In the genomic region with DNA sequence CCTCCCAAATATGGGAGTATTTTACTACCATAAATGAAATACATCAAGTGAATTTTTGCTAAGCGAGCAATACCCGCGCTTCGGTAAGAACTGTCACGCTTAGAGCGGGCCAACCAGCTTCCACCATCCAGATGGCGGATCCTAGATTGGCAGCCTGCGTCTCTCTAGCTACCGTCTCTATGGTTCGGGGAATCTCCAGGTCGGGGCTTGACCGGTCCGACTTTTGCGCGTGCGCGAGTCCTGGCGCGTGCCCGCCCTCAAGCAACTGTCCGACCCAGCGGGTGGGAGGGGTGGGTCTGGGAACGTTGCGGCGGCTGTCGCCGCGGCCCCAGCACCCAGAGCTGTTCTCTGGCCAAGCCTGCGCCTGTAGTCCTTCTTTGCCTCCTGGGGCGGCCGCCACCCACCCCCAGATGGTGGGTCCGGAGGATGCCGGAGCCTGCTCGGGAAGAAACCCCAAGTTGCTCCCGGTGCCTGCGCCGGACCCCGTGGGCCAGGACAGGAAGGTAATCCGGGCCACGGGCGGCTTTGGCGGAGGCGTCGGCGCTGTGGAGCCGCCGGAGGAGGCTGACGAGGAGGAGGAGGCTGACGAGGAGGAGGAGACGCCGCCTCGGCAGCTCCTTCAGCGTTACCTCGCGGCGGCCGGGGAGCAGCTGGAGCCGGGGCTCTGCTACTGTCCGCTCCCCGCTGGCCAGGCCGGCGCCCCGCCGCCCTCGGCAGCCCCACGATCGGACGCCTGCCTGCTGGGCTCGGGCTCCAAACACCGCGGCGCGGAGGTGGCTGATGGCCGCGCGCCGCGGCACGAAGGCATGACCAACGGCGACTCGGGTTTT, we compare ENCODE assay signal across 1 cellular context.
TF ChIP-seq lines count a peak whose summit lies in the region.

A gene (plus strand): TSS at position 338 of the 830 bp plus-strand sequence. CDS start 73 bp downstream, at position 411.

TF ChIP-seq in HepG2, 621 proteins besides CTCF, POLR2A, EP300 and RAD21 (continued from another document and continues in another):
- TF ChIP-seq, protein P1, sequence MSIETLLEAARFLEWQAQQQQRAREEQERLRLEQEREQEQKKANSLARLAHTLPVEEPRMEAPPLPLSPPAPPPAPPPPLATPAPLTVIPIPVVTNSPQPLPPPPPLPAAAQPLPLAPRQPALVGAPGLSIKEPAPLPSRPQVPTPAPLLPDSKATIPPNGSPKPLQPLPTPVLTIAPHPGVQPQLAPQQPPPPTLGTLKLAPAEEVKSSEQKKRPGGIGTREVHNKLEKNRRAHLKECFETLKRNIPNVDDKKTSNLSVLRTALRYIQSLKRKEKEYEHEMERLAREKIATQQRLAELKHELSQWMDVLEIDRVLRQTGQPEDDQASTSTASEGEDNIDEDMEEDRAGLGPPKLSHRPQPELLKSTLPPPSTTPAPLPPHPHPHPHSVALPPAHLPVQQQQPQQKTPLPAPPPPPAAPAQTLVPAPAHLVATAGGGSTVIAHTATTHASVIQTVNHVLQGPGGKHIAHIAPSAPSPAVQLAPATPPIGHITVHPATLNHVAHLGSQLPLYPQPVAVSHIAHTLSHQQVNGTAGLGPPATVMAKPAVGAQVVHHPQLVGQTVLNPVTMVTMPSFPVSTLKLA (IDR thresholded peaks at IDR 0.05): 0 out of 2 replicates have a peak, but pooled peaks have one; percentile 2
- TF ChIP-seq SRF (IDR thresholded peaks at IDR 0.05; ENCODE audit: low read depth, low read length) (no peak), RXRB (CRISPR knock-in tag; IDR thresholded peaks at IDR 0.05; ENCODE audit: borderline replicate concordance) (peak; percentile 23; the same call in 1 of the 2 replicates), ZMAT3 (CRISPR knock-in tag; conservative IDR thresholded peaks at IDR 0.05) (no peak; the same call in none of the 2 replicates), ZNF30 (CRISPR knock-in tag; IDR thresholded peaks at IDR 0.05) (no peak), ETV6 (CRISPR knock-in tag; conservative IDR thresholded peaks at IDR 0.05) (no peak), MTA3 (CRISPR knock-in tag; IDR thresholded peaks at IDR 0.05) (no peak), MIXL1 (CRISPR knock-in tag; IDR thresholded peaks at IDR 0.05) (peak; percentile 50), ZNF274 (CRISPR knock-in tag; IDR thresholded peaks at IDR 0.05) (no peak; the same call in 1 of the 2 replicates), ZNF207 (IDR thresholded peaks at IDR 0.05; ENCODE audit: borderline replicate concordance) (no peak), ZNF564 (CRISPR knock-in tag; IDR thresholded peaks at IDR 0.05) (no peak; the same call in 1 of the 2 replicates), HMG20B (CRISPR knock-in tag; conservative IDR thresholded peaks at IDR 0.05) (0 out of 2 replicates have a peak, but pooled peaks have one; percentile 28), ZBTB42 (CRISPR knock-in tag; IDR thresholded peaks at IDR 0.05) (peak; percentile 78; the same call in 1 of the 2 replicates), HNRNPLL (IDR thresholded peaks at IDR 0.05; ENCODE audit: low read depth, low read length, poor library complexity, severe bottlenecking) (peak; percentile 89), ZNF761 (CRISPR knock-in tag; conservative IDR thresholded peaks at IDR 0.05) (no peak; the same call in 1 of the 2 replicates), GTF3A (CRISPR knock-in tag; conservative IDR thresholded peaks at IDR 0.05) (no peak), PRMT3 (CRISPR knock-in tag; IDR thresholded peaks at IDR 0.05; ENCODE audit: borderline replicate concordance, low read depth) (no peak), SALL1 (CRISPR knock-in tag; IDR thresholded peaks at IDR 0.05) (peak; percentile 49; the same call in 1 of the 2 replicates), SKI (IDR thresholded peaks at IDR 0.05; ENCODE audit: partially characterized antibody) (no peak), ATF7-NPFF (CRISPR knock-in tag; IDR thresholded peaks at IDR 0.05; ENCODE audit: low read depth) (peak; percentile 39; the same call in 1 of the 2 replicates), ZNF143 (CRISPR knock-in tag; IDR thresholded peaks at IDR 0.05) (no peak), KLF9 (CRISPR knock-in tag; IDR thresholded peaks at IDR 0.05; ENCODE audit: low read depth) (peak; percentile 31; the same call in 1 of the 2 replicates), ARHGAP35 (CRISPR knock-in tag; IDR thresholded peaks at IDR 0.05; ENCODE audit: borderline replicate concordance) (no peak), PCBP1 (IDR thresholded peaks at IDR 0.05; ENCODE audit: borderline replicate concordance, low read depth, low read length) (peak; percentile 36; the same call in 1 of the 2 replicates), FIP1L1 (IDR thresholded peaks at IDR 0.05; ENCODE audit: borderline replicate concordance, insufficient read depth, low read depth, low read length) (no peak), PLRG1 (conservative IDR thresholded peaks at IDR 0.05) (no peak), HDAC2 (CRISPR knock-in tag; IDR thresholded peaks at IDR 0.05) (peak; percentile 19; the same call in 1 of the 2 replicates), FOSL1 (CRISPR knock-in tag; IDR thresholded peaks at IDR 0.05; ENCODE audit: borderline replicate concordance) (no peak), PITX1 (CRISPR knock-in tag; IDR thresholded peaks at IDR 0.05) (peak; percentile 66; the same call in 1 of the 2 replicates), ZNF780A (CRISPR knock-in tag; IDR thresholded peaks at IDR 0.05) (no peak), KLF13 (CRISPR knock-in tag; IDR thresholded peaks at IDR 0.05) (no peak), FOXJ3 (CRISPR knock-in tag; IDR thresholded peaks at IDR 0.05; ENCODE audit: borderline replicate concordance) (peak; percentile 31; the same call in 1 of the 2 replicates), ONECUT2 (CRISPR knock-in tag; IDR thresholded peaks at IDR 0.05) (no peak), NR1H2 (CRISPR knock-in tag; IDR thresholded peaks at IDR 0.05; ENCODE audit: borderline replicate concordance, low read depth) (no peak), GABPB1 (CRISPR knock-in tag; IDR thresholded peaks at IDR 0.05) (peak; percentile 81), MXD4 (CRISPR knock-in tag; IDR thresholded peaks at IDR 0.05) (no peak), ZNF20 (CRISPR knock-in tag; IDR thresholded peaks at IDR 0.05) (no peak)
- TF ChIP-seq, protein P2, sequence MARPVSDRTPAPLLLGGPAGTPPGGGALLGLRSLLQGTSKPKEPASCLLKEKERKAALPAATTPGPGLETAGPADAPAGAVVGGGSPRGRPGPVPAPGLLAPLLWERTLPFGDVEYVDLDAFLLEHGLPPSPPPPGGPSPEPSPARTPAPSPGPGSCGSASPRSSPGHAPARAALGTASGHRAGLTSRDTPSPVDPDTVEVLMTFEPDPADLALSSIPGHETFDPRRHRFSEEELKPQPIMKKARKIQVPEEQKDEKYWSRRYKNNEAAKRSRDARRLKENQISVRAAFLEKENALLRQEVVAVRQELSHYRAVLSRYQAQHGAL (CRISPR knock-in tag; IDR thresholded peaks at IDR 0.05; ENCODE audit: not compliant biosample characterization): peak; percentile 51
- TF ChIP-seq, protein P3, sequence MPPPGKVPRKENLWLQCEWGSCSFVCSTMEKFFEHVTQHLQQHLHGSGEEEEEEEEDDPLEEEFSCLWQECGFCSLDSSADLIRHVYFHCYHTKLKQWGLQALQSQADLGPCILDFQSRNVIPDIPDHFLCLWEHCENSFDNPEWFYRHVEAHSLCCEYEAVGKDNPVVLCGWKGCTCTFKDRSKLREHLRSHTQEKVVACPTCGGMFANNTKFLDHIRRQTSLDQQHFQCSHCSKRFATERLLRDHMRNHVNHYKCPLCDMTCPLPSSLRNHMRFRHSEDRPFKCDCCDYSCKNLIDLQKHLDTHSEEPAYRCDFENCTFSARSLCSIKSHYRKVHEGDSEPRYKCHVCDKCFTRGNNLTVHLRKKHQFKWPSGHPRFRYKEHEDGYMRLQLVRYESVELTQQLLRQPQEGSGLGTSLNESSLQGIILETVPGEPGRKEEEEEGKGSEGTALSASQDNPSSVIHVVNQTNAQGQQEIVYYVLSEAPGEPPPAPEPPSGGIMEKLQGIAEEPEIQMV (CRISPR knock-in tag; IDR thresholded peaks at IDR 0.05; ENCODE audit: low read depth): no peak
- TF ChIP-seq, protein P4, sequence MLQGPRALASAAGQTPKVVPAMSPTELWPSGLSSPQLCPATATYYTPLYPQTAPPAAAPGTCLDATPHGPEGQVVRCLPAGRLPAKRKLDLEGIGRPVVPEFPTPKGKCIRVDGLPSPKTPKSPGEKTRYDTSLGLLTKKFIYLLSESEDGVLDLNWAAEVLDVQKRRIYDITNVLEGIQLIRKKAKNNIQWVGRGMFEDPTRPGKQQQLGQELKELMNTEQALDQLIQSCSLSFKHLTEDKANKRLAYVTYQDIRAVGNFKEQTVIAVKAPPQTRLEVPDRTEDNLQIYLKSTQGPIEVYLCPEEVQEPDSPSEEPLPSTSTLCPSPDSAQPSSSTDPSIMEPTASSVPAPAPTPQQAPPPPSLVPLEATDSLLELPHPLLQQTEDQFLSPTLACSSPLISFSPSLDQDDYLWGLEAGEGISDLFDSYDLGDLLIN (CRISPR knock-in tag; IDR thresholded peaks at IDR 0.05; ENCODE audit: borderline replicate concordance): peak; percentile 28; the same call in 1 of the 2 replicates
- TF ChIP-seq, protein P5, sequence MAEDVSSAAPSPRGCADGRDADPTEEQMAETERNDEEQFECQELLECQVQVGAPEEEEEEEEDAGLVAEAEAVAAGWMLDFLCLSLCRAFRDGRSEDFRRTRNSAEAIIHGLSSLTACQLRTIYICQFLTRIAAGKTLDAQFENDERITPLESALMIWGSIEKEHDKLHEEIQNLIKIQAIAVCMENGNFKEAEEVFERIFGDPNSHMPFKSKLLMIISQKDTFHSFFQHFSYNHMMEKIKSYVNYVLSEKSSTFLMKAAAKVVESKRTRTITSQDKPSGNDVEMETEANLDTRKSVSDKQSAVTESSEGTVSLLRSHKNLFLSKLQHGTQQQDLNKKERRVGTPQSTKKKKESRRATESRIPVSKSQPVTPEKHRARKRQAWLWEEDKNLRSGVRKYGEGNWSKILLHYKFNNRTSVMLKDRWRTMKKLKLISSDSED (CRISPR knock-in tag; IDR thresholded peaks at IDR 0.05): no peak
- TF ChIP-seq, protein P6, sequence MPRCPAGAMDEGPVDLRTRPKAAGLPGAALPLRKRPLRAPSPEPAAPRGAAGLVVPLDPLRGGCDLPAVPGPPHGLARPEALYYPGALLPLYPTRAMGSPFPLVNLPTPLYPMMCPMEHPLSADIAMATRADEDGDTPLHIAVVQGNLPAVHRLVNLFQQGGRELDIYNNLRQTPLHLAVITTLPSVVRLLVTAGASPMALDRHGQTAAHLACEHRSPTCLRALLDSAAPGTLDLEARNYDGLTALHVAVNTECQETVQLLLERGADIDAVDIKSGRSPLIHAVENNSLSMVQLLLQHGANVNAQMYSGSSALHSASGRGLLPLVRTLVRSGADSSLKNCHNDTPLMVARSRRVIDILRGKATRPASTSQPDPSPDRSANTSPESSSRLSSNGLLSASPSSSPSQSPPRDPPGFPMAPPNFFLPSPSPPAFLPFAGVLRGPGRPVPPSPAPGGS (CRISPR knock-in tag; IDR thresholded peaks at IDR 0.05): no peak
- TF ChIP-seq, protein P7, sequence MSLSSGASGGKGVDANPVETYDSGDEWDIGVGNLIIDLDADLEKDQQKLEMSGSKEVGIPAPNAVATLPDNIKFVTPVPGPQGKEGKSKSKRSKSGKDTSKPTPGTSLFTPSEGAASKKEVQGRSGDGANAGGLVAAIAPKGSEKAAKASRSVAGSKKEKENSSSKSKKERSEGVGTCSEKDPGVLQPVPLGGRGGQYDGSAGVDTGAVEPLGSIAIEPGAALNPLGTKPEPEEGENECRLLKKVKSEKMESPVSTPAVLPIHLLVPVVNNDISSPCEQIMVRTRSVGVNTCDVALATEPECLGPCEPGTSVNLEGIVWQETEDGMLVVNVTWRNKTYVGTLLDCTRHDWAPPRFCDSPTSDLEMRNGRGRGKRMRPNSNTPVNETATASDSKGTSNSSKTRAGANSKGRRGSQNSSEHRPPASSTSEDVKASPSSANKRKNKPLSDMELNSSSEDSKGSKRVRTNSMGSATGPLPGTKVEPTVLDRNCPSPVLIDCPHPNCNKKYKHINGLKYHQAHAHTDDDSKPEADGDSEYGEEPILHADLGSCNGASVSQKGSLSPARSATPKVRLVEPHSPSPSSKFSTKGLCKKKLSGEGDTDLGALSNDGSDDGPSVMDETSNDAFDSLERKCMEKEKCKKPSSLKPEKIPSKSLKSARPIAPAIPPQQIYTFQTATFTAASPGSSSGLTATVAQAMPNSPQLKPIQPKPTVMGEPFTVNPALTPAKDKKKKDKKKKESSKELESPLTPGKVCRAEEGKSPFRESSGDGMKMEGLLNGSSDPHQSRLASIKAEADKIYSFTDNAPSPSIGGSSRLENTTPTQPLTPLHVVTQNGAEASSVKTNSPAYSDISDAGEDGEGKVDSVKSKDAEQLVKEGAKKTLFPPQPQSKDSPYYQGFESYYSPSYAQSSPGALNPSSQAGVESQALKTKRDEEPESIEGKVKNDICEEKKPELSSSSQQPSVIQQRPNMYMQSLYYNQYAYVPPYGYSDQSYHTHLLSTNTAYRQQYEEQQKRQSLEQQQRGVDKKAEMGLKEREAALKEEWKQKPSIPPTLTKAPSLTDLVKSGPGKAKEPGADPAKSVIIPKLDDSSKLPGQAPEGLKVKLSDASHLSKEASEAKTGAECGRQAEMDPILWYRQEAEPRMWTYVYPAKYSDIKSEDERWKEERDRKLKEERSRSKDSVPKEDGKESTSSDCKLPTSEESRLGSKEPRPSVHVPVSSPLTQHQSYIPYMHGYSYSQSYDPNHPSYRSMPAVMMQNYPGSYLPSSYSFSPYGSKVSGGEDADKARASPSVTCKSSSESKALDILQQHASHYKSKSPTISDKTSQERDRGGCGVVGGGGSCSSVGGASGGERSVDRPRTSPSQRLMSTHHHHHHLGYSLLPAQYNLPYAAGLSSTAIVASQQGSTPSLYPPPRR (CRISPR knock-in tag; IDR thresholded peaks at IDR 0.05; ENCODE audit: borderline replicate concordance): no peak
- TF ChIP-seq, protein P8, sequence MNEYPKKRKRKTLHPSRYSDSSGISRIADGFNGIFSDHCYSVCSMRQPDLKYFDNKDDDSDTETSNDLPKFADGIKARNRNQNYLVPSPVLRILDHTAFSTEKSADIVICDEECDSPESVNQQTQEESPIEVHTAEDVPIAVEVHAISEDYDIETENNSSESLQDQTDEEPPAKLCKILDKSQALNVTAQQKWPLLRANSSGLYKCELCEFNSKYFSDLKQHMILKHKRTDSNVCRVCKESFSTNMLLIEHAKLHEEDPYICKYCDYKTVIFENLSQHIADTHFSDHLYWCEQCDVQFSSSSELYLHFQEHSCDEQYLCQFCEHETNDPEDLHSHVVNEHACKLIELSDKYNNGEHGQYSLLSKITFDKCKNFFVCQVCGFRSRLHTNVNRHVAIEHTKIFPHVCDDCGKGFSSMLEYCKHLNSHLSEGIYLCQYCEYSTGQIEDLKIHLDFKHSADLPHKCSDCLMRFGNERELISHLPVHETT (CRISPR knock-in tag; conservative IDR thresholded peaks at IDR 0.05): peak; percentile 73; the same call in 1 of the 2 replicates
- TF ChIP-seq, protein P9, sequence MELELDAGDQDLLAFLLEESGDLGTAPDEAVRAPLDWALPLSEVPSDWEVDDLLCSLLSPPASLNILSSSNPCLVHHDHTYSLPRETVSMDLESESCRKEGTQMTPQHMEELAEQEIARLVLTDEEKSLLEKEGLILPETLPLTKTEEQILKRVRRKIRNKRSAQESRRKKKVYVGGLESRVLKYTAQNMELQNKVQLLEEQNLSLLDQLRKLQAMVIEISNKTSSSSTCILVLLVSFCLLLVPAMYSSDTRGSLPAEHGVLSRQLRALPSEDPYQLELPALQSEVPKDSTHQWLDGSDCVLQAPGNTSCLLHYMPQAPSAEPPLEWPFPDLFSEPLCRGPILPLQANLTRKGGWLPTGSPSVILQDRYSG (CRISPR knock-in tag; IDR thresholded peaks at IDR 0.05): 0 out of 2 replicates have a peak, but pooled peaks have one; percentile 41
- TF ChIP-seq, protein P10, sequence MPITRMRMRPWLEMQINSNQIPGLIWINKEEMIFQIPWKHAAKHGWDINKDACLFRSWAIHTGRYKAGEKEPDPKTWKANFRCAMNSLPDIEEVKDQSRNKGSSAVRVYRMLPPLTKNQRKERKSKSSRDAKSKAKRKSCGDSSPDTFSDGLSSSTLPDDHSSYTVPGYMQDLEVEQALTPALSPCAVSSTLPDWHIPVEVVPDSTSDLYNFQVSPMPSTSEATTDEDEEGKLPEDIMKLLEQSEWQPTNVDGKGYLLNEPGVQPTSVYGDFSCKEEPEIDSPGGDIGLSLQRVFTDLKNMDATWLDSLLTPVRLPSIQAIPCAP (CRISPR knock-in tag; IDR thresholded peaks at IDR 0.05; ENCODE audit: low read depth): no peak
